Comparison of ENCODE assay signal across 22 cellular contexts in genomic region chr17:41799366-41799765, GRCh38. TPM values are rescaled to one million over a fixed set of nuclear protein-coding genes. Genes with fewer than 3 reads are reported as not detected.
A peak's percentile ranks its signal among the peaks of the same experiment; 100 is the strongest.
DNase-seq lines count a peak whose midpoint lies in the region; ATAC-seq, FAIRE-seq and TF ChIP-seq lines count a peak whose summit lies in the region.
"Had no signal": no experiment of that assay in that cellular context is flagged by ENCODE, and none has a peak within 500 bp of the region (broad histone marks: within the 10 kb centered on the region; RNA-seq: fewer than 3 reads in every experiment).

No MANE protein-coding gene starts in this region.

- H3K9me3 ChIP-seq in HCT116 (ENCODE audit: control insufficient read depth in 1 of 2, insufficient read depth in 1 of 2, low read depth in 1 of 2, low read length in 2 of 2) = no peaks in the 10 kb centered on the region
- H3K9me3 ChIP-seq in astrocyte (ENCODE audit: insufficient read depth, low read depth, low read length) = no peaks in the 10 kb centered on the region
- H3K9me3 ChIP-seq in kidney (ENCODE audit: control insufficient read depth in 1 of 2, low read length in 2 of 2) = no peaks in the 10 kb centered on the region
- H3K9me3 ChIP-seq in smooth muscle cell (replicated peaks; ENCODE audit: low read depth) = no peaks in the 10 kb centered on the region
- H3K9me3 ChIP-seq in Karpas-422 (ENCODE audit: low read length) = no peaks in the 10 kb centered on the region
- H3K9me3 ChIP-seq in A673 (ENCODE audit: low read depth, low read length, poor library complexity, severe bottlenecking) = no peaks in the 10 kb centered on the region
- H3K9me3 ChIP-seq: SJSA1 had no signal

- peaks cover 17% of the 10 kb centered on the region for H3K4me1 Mint-ChIP-seq in astrocyte (ENCODE audit: low read depth, unreplicated experiment)

- no peak for TF ChIP-seq CTCF in HCT116 (IDR thresholded peaks at IDR 0.05 in 2 of 3, conservative IDR thresholded peaks at IDR 0.05 in 1 of 3; ENCODE audit: borderline replicate concordance in 1 of 3, insufficient read depth in 1 of 3, low read depth in 2 of 3, low read length in 2 of 3)
- no peak for TF ChIP-seq CTCF in astrocyte (IDR thresholded peaks at IDR 0.05; ENCODE audit: insufficient read depth, low read depth, low read length)
- no peak for TF ChIP-seq CTCF in kidney (IDR thresholded peaks at IDR 0.05; ENCODE audit: borderline replicate concordance, extremely low read depth, insufficient read depth)
- TF ChIP-seq CTCF in smooth muscle cell (IDR thresholded peaks at IDR 0.05; ENCODE audit: borderline replicate concordance, insufficient read depth, poor library complexity, severe bottlenecking) = no peak
- TF ChIP-seq CTCF in A673 (conservative IDR thresholded peaks at IDR 0.05; ENCODE audit: low read depth, low read length) = no peak

- peak overlapping the region; percentile 58 for H3K9ac ChIP-seq in HCT116 (ENCODE audit: low read length)
- H3K9ac ChIP-seq in astrocyte (ENCODE audit: low read length) = no peak overlapping the region
- no peak overlapping the region for H3K9ac ChIP-seq in kidney (ENCODE audit: low read length in 2 of 2)
- H3K9ac ChIP-seq in smooth muscle cell (ENCODE audit: low read depth) = no peak overlapping the region
- no peak overlapping the region for H3K9ac ChIP-seq in Karpas-422 (ENCODE audit: low read length)
- H3K9ac ChIP-seq: KMS-11 had no signal

- DNase-seq in HCT116 (ENCODE audit: low read depth, low spot score) (no peak), astrocyte (ENCODE audit: low read depth) (no peak), kidney (peak; percentile 79), smooth muscle cell (lab: John Stamatoyannopoulos, UW; ENCODE audit: unreplicated experiment) (no peak), pons (ENCODE audit: low spot score) (no peak), Karpas-422 (no peak), A673 (ENCODE audit: low spot score) (no peak)
- DNase-seq: activated CD4-positive, alpha-beta T cell treated with anti-CD3 and anti-CD28 coated beads, Interleukin-2, amount 10 ng/mL, durations not matched to agents 24 days and 14 days; CD4-positive, alpha-beta memory T cell; effector CD4-positive, alpha-beta T cell; GF-D8; naive thymus-derived CD8-positive, alpha-beta T cell; NCI-H187; OCI-M1; T-helper 2 cell had no signal

- H3K4me3 ChIP-seq in HCT116 (replicated peaks in 1 of 2; ENCODE audit: low read depth in 1 of 2, low read length in 2 of 2) (no peak overlapping the region), astrocyte (ENCODE audit: insufficient read depth, low read depth, low read length) (no peak overlapping the region), kidney (ENCODE audit: low read length in 2 of 2) (no peak overlapping the region), smooth muscle cell (no peak overlapping the region), Karpas-422 (ENCODE audit: low read length) (no peak overlapping the region), A673 (ENCODE audit: low read depth, low read length, poor library complexity, severe bottlenecking) (no peak overlapping the region)
- H3K4me3 ChIP-seq: SJSA1 had no signal

- H3K36me3 ChIP-seq in HCT116 (ENCODE audit: control insufficient read depth in 1 of 2, insufficient read depth in 2 of 2, low read length in 2 of 2) = no peaks in the 10 kb centered on the region
- H3K36me3 ChIP-seq in astrocyte (ENCODE audit: insufficient read depth, low read length) = no peaks in the 10 kb centered on the region
- no peaks in the 10 kb centered on the region for H3K36me3 ChIP-seq in kidney (ENCODE audit: control insufficient read depth in 1 of 2, insufficient read depth in 2 of 2, low read length in 2 of 2)
- H3K36me3 ChIP-seq in smooth muscle cell (ENCODE audit: low read depth) = no peaks in the 10 kb centered on the region
- no peaks in the 10 kb centered on the region for H3K36me3 ChIP-seq in Karpas-422 (ENCODE audit: insufficient read depth, low read length)
- no peaks in the 10 kb centered on the region for H3K36me3 ChIP-seq in A673 (ENCODE audit: insufficient read depth, low read length, poor library complexity, severe bottlenecking)
- H3K36me3 ChIP-seq: SJSA1 had no signal

- no peak overlapping the region for H3K4me3 Mint-ChIP-seq in astrocyte (ENCODE audit: unreplicated experiment)
- H3K4me3 Mint-ChIP-seq: activated CD4-positive, alpha-beta T cell treated with anti-CD3 and anti-CD28 coated beads, Interleukin-2, amount 10 ng/mL, durations not matched to agents 24 days and 14 days; activated naive CD4-positive, alpha-beta T cell treated with anti-CD3 and anti-CD28 coated beads, Interleukin-2, amount 50 U/mL, for 24 hours; activated T-helper 1 cell treated with anti-CD3 and anti-CD28 coated beads, Interleukin-12 subunit alpha, Interleukin-12 subunit beta, Interleukin-2, Interleukin-4 antibody, amounts not matched to agents 30 ng/mL and 10 ng/mL and 1 ng/mL, durations not matched to agents 14 hours and 24 hours and 36 hours; CD4-positive, alpha-beta memory T cell; naive thymus-derived CD8-positive, alpha-beta T cell had no signal

- FAIRE-seq in astrocyte (lab: Jason Lieb, UNC) (no peak), kidney (lab: Jason Lieb, UNC) (no peak)

- no peak for TF ChIP-seq RAD21 in HCT116 (IDR thresholded peaks at IDR 0.05; ENCODE audit: low read depth)

- ATAC-seq in HCT116 (no peak), GM21423 (IDR thresholded peaks at IDR 0.05; ENCODE audit: unreplicated experiment) (no peak)
- ATAC-seq: naive thymus-derived CD8-positive, alpha-beta T cell had no signal

- H3K4me1 ChIP-seq in HCT116 (ENCODE audit: control insufficient read depth in 1 of 2, insufficient read depth in 2 of 2, low read length in 2 of 2) (peaks cover 35 to 61% of the 10 kb centered on the region in 2 experiments), astrocyte (ENCODE audit: insufficient read depth, low read length) (peaks cover 10% of the 10 kb centered on the region), kidney (ENCODE audit: control insufficient read depth in 1 of 2, insufficient read depth in 1 of 2, low read depth in 1 of 2, low read length in 2 of 2) (peaks cover 10% of the 10 kb centered on the region in 2 donors), smooth muscle cell (ENCODE audit: low read depth) (peaks cover 18% of the 10 kb centered on the region), Karpas-422 (ENCODE audit: low read length) (peaks cover 10% of the 10 kb centered on the region), A673 (ENCODE audit: insufficient read depth, low read length, poor library complexity, severe bottlenecking) (no peaks in the 10 kb centered on the region)

- H3K27ac Mint-ChIP-seq in astrocyte (ENCODE audit: unreplicated experiment) = peak overlapping the region; percentile 79
- H3K27ac Mint-ChIP-seq: activated CD4-positive, alpha-beta T cell treated with anti-CD3 and anti-CD28 coated beads, Interleukin-2, amount 10 ng/mL, durations not matched to agents 24 days and 14 days; activated naive CD4-positive, alpha-beta T cell treated with anti-CD3 and anti-CD28 coated beads, Interleukin-2, amount 50 U/mL, for 24 hours; activated T-helper 1 cell treated with anti-CD3 and anti-CD28 coated beads, Interleukin-12 subunit alpha, Interleukin-12 subunit beta, Interleukin-2, Interleukin-4 antibody, amounts not matched to agents 30 ng/mL and 10 ng/mL and 1 ng/mL, durations not matched to agents 14 hours and 24 hours and 36 hours; naive thymus-derived CD8-positive, alpha-beta T cell; progenitor cell of endocrine pancreas had no signal

- H3K27ac ChIP-seq in HCT116 (ENCODE audit: low read depth, low read length) = peak overlapping the region; percentile 82
- no peak overlapping the region for H3K27ac ChIP-seq in astrocyte (ENCODE audit: low read depth, low read length)
- no peak overlapping the region for H3K27ac ChIP-seq in kidney (ENCODE audit: low read depth in 2 of 2, low read length in 2 of 2)
- peak overlapping the region; percentile 77 for H3K27ac ChIP-seq in smooth muscle cell (ENCODE audit: low read depth)
- H3K27ac ChIP-seq in Karpas-422 (ENCODE audit: low read length) = no peak overlapping the region
- no peak overlapping the region for H3K27ac ChIP-seq in A673 (ENCODE audit: low read depth, low read length, poor library complexity, severe bottlenecking)
- H3K27ac ChIP-seq: KMS-11, SJSA1 had no signal

- H3K27me3 ChIP-seq in HCT116 (ENCODE audit: insufficient read depth, low read length) (no peaks in the 10 kb centered on the region), astrocyte (ENCODE audit: insufficient read depth, low read length) (no peaks in the 10 kb centered on the region), smooth muscle cell (ENCODE audit: low read depth) (no peaks in the 10 kb centered on the region), Karpas-422 (ENCODE audit: low read length) (no peaks in the 10 kb centered on the region), A673 (replicated peaks; ENCODE audit: insufficient read depth, low read depth, low read length, poor library complexity) (no peaks in the 10 kb centered on the region)
- H3K27me3 ChIP-seq: SJSA1 had no signal

- 81% methylated on average over 8 of the region's 8 CpGs for WGBS in smooth muscle cell (ENCODE audit: low lambda C conversion rate)

- H3K9me2 ChIP-seq in HCT116 (ENCODE audit: insufficient read depth) (no peaks in the 10 kb centered on the region), Karpas-422 (replicated peaks; ENCODE audit: insufficient read depth, low read length) (no peaks in the 10 kb centered on the region)

- RAD21 ChIA-PET in HCT116 (lab: Charles Lee; ENCODE audit: low non-redundant PET in 1 of 2, low total read pairs in 2 of 2, uncharacterized antibody in 2 of 2, unreplicated experiment in 2 of 2) = no interaction called here

- CTCF ChIA-PET in HCT116 (lab: Charles Lee) (interaction anchor here (1.0 to 7.4 kb wide), 3 partner anchors 12 to 62 kb away, joined by 3 to 109 read pairs (median 4); partner anchors contain the start of genes JUP and P3H4), A673 (lab: Charles Lee) (no interaction called here)

- no peak for TF ChIP-seq POLR2A in HCT116 (IDR thresholded peaks at IDR 0.05; ENCODE audit: borderline replicate concordance, extremely low read depth, insufficient read depth, insufficient read length)

- H3K27me3 Mint-ChIP-seq in astrocyte (ENCODE audit: low read depth, unreplicated experiment) = no peaks in the 10 kb centered on the region
- H3K27me3 Mint-ChIP-seq: activated CD4-positive, alpha-beta T cell treated with anti-CD3 and anti-CD28 coated beads, Interleukin-2, amount 10 ng/mL, durations not matched to agents 24 days and 14 days; activated naive CD4-positive, alpha-beta T cell treated with anti-CD3 and anti-CD28 coated beads, Interleukin-2, amount 50 U/mL, for 24 hours; naive thymus-derived CD8-positive, alpha-beta T cell; progenitor cell of endocrine pancreas had no signal

- no peaks in the 10 kb centered on the region for H3K9me3 Mint-ChIP-seq in astrocyte (ENCODE audit: unreplicated experiment)
- H3K9me3 Mint-ChIP-seq: activated CD4-positive, alpha-beta T cell treated with anti-CD3 and anti-CD28 coated beads, Interleukin-2, amount 10 ng/mL, durations not matched to agents 24 days and 14 days; activated naive CD4-positive, alpha-beta T cell treated with anti-CD3 and anti-CD28 coated beads, Interleukin-2, amount 50 U/mL, for 24 hours; activated T-helper 1 cell treated with anti-CD3 and anti-CD28 coated beads, Interleukin-12 subunit alpha, Interleukin-12 subunit beta, Interleukin-2, Interleukin-4 antibody, amounts not matched to agents 30 ng/mL and 10 ng/mL and 1 ng/mL, durations not matched to agents 14 hours and 24 hours and 36 hours; CD4-positive, alpha-beta memory T cell; naive thymus-derived CD8-positive, alpha-beta T cell had no signal

- POLR2A ChIA-PET in HCT116 (lab: Charles Lee) = interaction anchor here (0.8 to 5.5 kb wide), 4 partner anchors 8 to 21 kb away, joined by 3 to 77 read pairs (median 7); partner anchors contain the start of genes FKBP10, JUP and P3H4
- POLR2A ChIA-PET in A673 (lab: Charles Lee; ENCODE audit: low non-redundant PET) = no interaction called here

- peaks cover 16% of the 10 kb centered on the region for H3F3A ChIP-seq in smooth muscle cell (ENCODE audit: low read depth)

- H4K20me1 ChIP-seq in HCT116 (ENCODE audit: insufficient read depth) = no peaks in the 10 kb centered on the region
- peaks cover 7% of the 10 kb centered on the region for H4K20me1 ChIP-seq in astrocyte (ENCODE audit: insufficient read depth, low read length)
- H4K20me1 ChIP-seq in smooth muscle cell (ENCODE audit: low read depth) = peaks cover 11% of the 10 kb centered on the region
- H4K20me1 ChIP-seq in Karpas-422 (ENCODE audit: insufficient read depth, low read depth, low read length) = no peaks in the 10 kb centered on the region

- peaks cover 5% of the 10 kb centered on the region for H3K36me3 Mint-ChIP-seq in astrocyte (ENCODE audit: low read depth, unreplicated experiment)
- H3K36me3 Mint-ChIP-seq: activated naive CD4-positive, alpha-beta T cell treated with anti-CD3 and anti-CD28 coated beads, Interleukin-2, amount 50 U/mL, for 24 hours; CD4-positive, alpha-beta memory T cell; naive thymus-derived CD8-positive, alpha-beta T cell had no signal

- H2AFZ ChIP-seq in HCT116 (ENCODE audit: low read depth, low read length, poor library complexity, severe bottlenecking) (no peak overlapping the region), astrocyte (ENCODE audit: low read depth, low read length) (no peak overlapping the region), smooth muscle cell (ENCODE audit: low read depth) (no peak overlapping the region), Karpas-422 (ENCODE audit: low read length) (no peak overlapping the region)

- intact Hi-C loops in HCT116 (cut with micrococcal nuclease) (no loop called here), kidney (cut with DNase I) (no loop called here), A673 (cut with micrococcal nuclease; ENCODE audit: unreplicated experiment) (no loop called here)

- H3K4me2 ChIP-seq in HCT116 (ENCODE audit: low read length) = peak overlapping the region; percentile 73
- no peak overlapping the region for H3K4me2 ChIP-seq in astrocyte (ENCODE audit: low read length)
- H3K4me2 ChIP-seq in smooth muscle cell = no peak overlapping the region
- no peak overlapping the region for H3K4me2 ChIP-seq in Karpas-422 (ENCODE audit: low read depth, low read length, poor library complexity, severe bottlenecking)
- H3K4me2 ChIP-seq: KMS-11 had no signal

- H3K79me2 ChIP-seq in HCT116 (ENCODE audit: insufficient read depth, low read length) = no peaks in the 10 kb centered on the region
- H3K79me2 ChIP-seq in astrocyte (ENCODE audit: insufficient read depth, low read length) = no peaks in the 10 kb centered on the region
- no peaks in the 10 kb centered on the region for H3K79me2 ChIP-seq in smooth muscle cell (ENCODE audit: low read depth)
- H3K79me2 ChIP-seq in Karpas-422 (ENCODE audit: low read length) = no peaks in the 10 kb centered on the region

- BruUV-seq in HCT116 (replicated peaks; lab: Mats Ljungman, UMichigan) = no TSS peak
- BruUV-seq in A673 (replicated peaks; lab: Mats Ljungman, UMichigan) = no TSS peak

RNA-seq across cellular contexts. Expression of gene P3H4, which starts 12.4 kb away (rescaled TPM):
- 23.4 TPM for total RNA-seq in HCT116 (2021; ENCODE audit: unreplicated experiment)
- 17.4 and 22.0 TPM in 2 replicates for polyA plus RNA-seq in HCT116 (2012)
- total RNA-seq in astrocyte = 81.5 and 110 TPM in 2 replicates
- total RNA-seq in kidney = 13.6 TPM
- 13.7 TPM for polyA plus RNA-seq in kidney (ENCODE audit: insufficient read depth, low read depth, low replicate concordance)
- 77.4 and 98.6 TPM in 2 replicates for total RNA-seq in smooth muscle cell
- 149 and 186 TPM in 2 replicates for polyA plus RNA-seq in smooth muscle cell
- 0.61 TPM in 1 of 2 replicates, not detected in the other for total RNA-seq in Karpas-422 (2014; rRNA removed; shearing (Covaris generic); ENCODE audit: low replicate concordance)
- 5.9 and 6.6 TPM in 2 replicates for total RNA-seq in A673 (2021)

RNA-seq across cellular contexts. Expression of gene JUP, which starts 12.9 kb away (rescaled TPM):
- total RNA-seq in HCT116 (2021; ENCODE audit: unreplicated experiment) (224 TPM), astrocyte (236 TPM in 2 replicates), kidney (223 TPM), smooth muscle cell (167 and 238 TPM in 2 replicates), A673 (2021) (15.7 and 25.2 TPM in 2 replicates)
- 322 and 372 TPM in 2 replicates for polyA plus RNA-seq in HCT116 (2012)
- polyA plus RNA-seq in kidney (ENCODE audit: insufficient read depth, low read depth, low replicate concordance) (148 TPM), smooth muscle cell (124 and 277 TPM in 2 replicates)
- total RNA-seq in Karpas-422 (2014; rRNA removed; shearing (Covaris generic); ENCODE audit: low replicate concordance) = 102 and 133 TPM in 2 replicates

RNA-seq across cellular contexts. Expression of gene FKBP10, which starts 13.4 kb away (rescaled TPM):
- total RNA-seq in HCT116 (2021; ENCODE audit: unreplicated experiment) (78.5 TPM), astrocyte (446 and 584 TPM in 2 replicates), kidney (38.3 TPM), smooth muscle cell (603 and 724 TPM in 2 replicates), A673 (2021) (30.0 and 43.6 TPM in 2 replicates)
- polyA plus RNA-seq in HCT116 (2012) = 70.0 and 93.6 TPM in 2 replicates
- polyA plus RNA-seq in kidney (ENCODE audit: insufficient read depth, low read depth, low replicate concordance) (19.6 TPM), smooth muscle cell (253 and 289 TPM in 2 replicates)
- total RNA-seq in Karpas-422 (2014; rRNA removed; shearing (Covaris generic); ENCODE audit: low replicate concordance) = 0.54 and 1.9 TPM in 2 replicates
- total RNA-seq: CD4-positive, alpha-beta memory T cell; naive thymus-derived CD8-positive, alpha-beta T cell had no signal
- polyA plus RNA-seq: CD4-positive, alpha-beta memory T cell; naive thymus-derived CD8-positive, alpha-beta T cell had no signal

RNA-seq across cellular contexts. Expression of gene NT5C3B, which starts 36.7 kb away (rescaled TPM):
- 110 TPM for total RNA-seq in HCT116 (2021; ENCODE audit: unreplicated experiment)
- polyA plus RNA-seq in HCT116 (2012) = 83.7 and 114 TPM in 2 replicates
- total RNA-seq in astrocyte = 47.4 and 56.1 TPM in 2 replicates
- total RNA-seq in kidney = 44.0 TPM
- 88.0 TPM for polyA plus RNA-seq in kidney (ENCODE audit: insufficient read depth, low read depth, low replicate concordance)
- 38.4 and 46.8 TPM in 2 replicates for total RNA-seq in smooth muscle cell
- 72.2 and 76.3 TPM in 2 replicates for polyA plus RNA-seq in smooth muscle cell
- total RNA-seq in Karpas-422 (2014; rRNA removed; shearing (Covaris generic); ENCODE audit: low replicate concordance) = 10.5 and 17.8 TPM in 2 replicates
- 46.7 and 50.7 TPM in 2 replicates for total RNA-seq in A673 (2021)

RNA-seq across cellular contexts. Expression of gene KLHL10, which starts 38.3 kb away (rescaled TPM):
- not detected for total RNA-seq in HCT116 (2021; ENCODE audit: unreplicated experiment)
- polyA plus RNA-seq in HCT116 (2012) = 0.04 and 0.06 TPM in 2 replicates
- not detected in 2 replicates for total RNA-seq in astrocyte
- total RNA-seq in kidney = 0.28 TPM
- polyA plus RNA-seq in kidney (ENCODE audit: insufficient read depth, low read depth, low replicate concordance) = not detected
- total RNA-seq in smooth muscle cell = not detected in 2 replicates
- not detected in 2 replicates for polyA plus RNA-seq in smooth muscle cell
- total RNA-seq in Karpas-422 (2014; rRNA removed; shearing (Covaris generic); ENCODE audit: low replicate concordance) = 0.29 TPM in 1 of 2 replicates, not detected in the other
- not detected in 2 replicates for total RNA-seq in A673 (2021)
- total RNA-seq: activated CD4-positive, alpha-beta T cell treated with anti-CD3 and anti-CD28 coated beads, Interleukin-2, amount 10 ng/mL, durations not matched to agents 24 days and 14 days; activated T-helper 1 cell treated with anti-CD3 and anti-CD28 coated beads, Interleukin-12 subunit alpha, Interleukin-12 subunit beta, Interleukin-2, Interleukin-4 antibody, amounts not matched to agents 30 ng/mL and 10 ng/mL and 1 ng/mL, durations not matched to agents 14 hours and 24 hours and 36 hours; CD4-positive, alpha-beta memory T cell; HT1080; naive thymus-derived CD8-positive, alpha-beta T cell; progenitor cell of endocrine pancreas; SJSA1 had no signal
- polyA plus RNA-seq: CD4-positive, alpha-beta memory T cell had no signal

Comparison
In these comparisons a context has a peak if more than half of its experiments do, and no peak if none do; other contexts are left out.
1. H3K27ac ChIP-seq: peak in HCT116 (single experiment) and smooth muscle cell (single experiment); none in astrocyte (single experiment), kidney (0 of 2), Karpas-422 (single experiment) and A673 (single experiment).
2. RNA of gene FKBP10, which starts 13.4 kb away (total RNA-seq): 603 to 724 TPM in smooth muscle cell, 446 to 584 TPM in astrocyte, 78.5 TPM in HCT116 (single experiment), 38.3 TPM in kidney (single experiment) and 30.0 to 43.6 TPM in A673; 0.54 to 1.9 TPM in Karpas-422; every median in the first group is over 10 times any median in the second.